In genomic region chr13:28527629-28528028, GRCh38 we compare ENCODE assay signal across 15 cellular contexts. TPM values are rescaled to one million over a fixed set of nuclear protein-coding genes. Genes with fewer than 3 reads are reported as not detected.
DNase-seq lines count a peak whose midpoint lies in the region; ATAC-seq and TF ChIP-seq lines count a peak whose summit lies in the region.
"Had no signal": no experiment of that assay in that cellular context is flagged by ENCODE, and none has a peak within 500 bp of the region (broad histone marks: within the 10 kb centered on the region; RNA-seq: fewer than 3 reads in every experiment).

No MANE protein-coding gene starts in this region.

- H3F3A ChIP-seq in DOHH2 (ENCODE audit: control insufficient read depth, insufficient read depth) (no peaks in the 10 kb centered on the region), PC-3 (ENCODE audit: low read length, unreplicated experiment) (no peaks in the 10 kb centered on the region)

- H3K4me1 ChIP-seq in DOHH2 (ENCODE audit: control insufficient read depth, low read length) = peaks cover 71% of the 10 kb centered on the region
- peaks cover 26% of the 10 kb centered on the region for H3K4me1 ChIP-seq in HUES48 (ENCODE audit: control insufficient read depth, insufficient read depth, low read length)
- peaks cover 8 to 33% of the 10 kb centered on the region in 2 donors for H3K4me1 ChIP-seq in left lung
- H3K4me1 ChIP-seq in PC-3 (ENCODE audit: insufficient read depth, low read length) = 0 out of 2 replicates have a peak, but pooled peaks cover 5% of the 10 kb centered on the region
- peaks cover 17% of the 10 kb centered on the region for H3K4me1 ChIP-seq in mesenchymal stem cell (ENCODE audit: control insufficient read depth, insufficient read depth, low read depth, low read length)
- H3K4me1 ChIP-seq: BE2C had no signal

- no peak overlapping the region for H3K18ac ChIP-seq in mesenchymal stem cell (ENCODE audit: low read depth in 1 of 2, low read length in 2 of 2)

- no peak overlapping the region for H3K23ac ChIP-seq in mesenchymal stem cell (ENCODE audit: low read length in 2 of 2)

- intact Hi-C loops in left lung (cut with DNase I) (no loop called here), PC-3 (cut with micrococcal nuclease) (no loop called here)

- no peak overlapping the region for H2BK5ac ChIP-seq in mesenchymal stem cell (ENCODE audit: low read depth, low read length, poor library complexity, severe bottlenecking)

- H4K91ac ChIP-seq in mesenchymal stem cell (ENCODE audit: low read length) = no peak overlapping the region

- H3K4ac ChIP-seq in mesenchymal stem cell (ENCODE audit: low read depth in 1 of 2, low read length in 2 of 2) = no peak overlapping the region

- TF ChIP-seq CTCF in DOHH2 (IDR thresholded peaks at IDR 0.05; ENCODE audit: low read depth, low read length, poor library complexity, severe bottlenecking) (no peak), left lung (IDR thresholded peaks at IDR 0.05) (no peak), PC-3 (conservative IDR thresholded peaks at IDR 0.05; ENCODE audit: low read depth, low read length) (no peak)

- no peaks in the 10 kb centered on the region for H3K9me3 ChIP-seq in DOHH2 (ENCODE audit: control insufficient read depth, insufficient read depth, low read length)
- H3K9me3 ChIP-seq in HUES48 (ENCODE audit: control insufficient read depth, insufficient read depth, low read length) = no peaks in the 10 kb centered on the region
- H3K9me3 ChIP-seq in left lung = no peaks in the 10 kb centered on the region
- no peaks in the 10 kb centered on the region for H3K9me3 ChIP-seq in PC-3 (ENCODE audit: low read length)
- no peaks in the 10 kb centered on the region for H3K9me3 ChIP-seq in mesenchymal stem cell (ENCODE audit: control insufficient read depth, low read length)

- CTCF ChIA-PET in PC-3 (lab: Charles Lee) = no interaction called here

- no TSS peak for BruUV-seq in PC-3 (replicated peaks; lab: Mats Ljungman, UMichigan)

- peak overlapping the region; percentile 60 for H3K4me3 ChIP-seq in DOHH2 (ENCODE audit: low read length)
- H3K4me3 ChIP-seq in HUES48 (ENCODE audit: low read depth, low read length) = no peak overlapping the region
- no peak overlapping the region for H3K4me3 ChIP-seq in left lung
- H3K4me3 ChIP-seq in PC-3 (ENCODE audit: low read length) = no peak overlapping the region
- no peak overlapping the region for H3K4me3 ChIP-seq in mesenchymal stem cell (ENCODE audit: insufficient read depth in 1 of 2, low read depth in 1 of 2, low read length in 2 of 2)

- H3K9me2 ChIP-seq in DOHH2 (replicated peaks; ENCODE audit: control insufficient read depth, low read length) (no peaks in the 10 kb centered on the region), PC-3 (replicated peaks; ENCODE audit: low read length) (no peaks in the 10 kb centered on the region)

- H2BK120ac ChIP-seq in mesenchymal stem cell (ENCODE audit: low read depth, low read length) = no peak overlapping the region

- H3K14ac ChIP-seq in mesenchymal stem cell (ENCODE audit: low read length in 2 of 2) = no peak overlapping the region

- no peaks in the 10 kb centered on the region for H3K79me1 ChIP-seq in mesenchymal stem cell (replicated peaks; ENCODE audit: low read length, poor library complexity, severe bottlenecking)

- no peak overlapping the region for H3K27ac ChIP-seq in DOHH2 (ENCODE audit: low read depth, low read length)
- H3K27ac ChIP-seq in HUES48 (ENCODE audit: low read depth, low read length) = no peak overlapping the region
- no peak overlapping the region for H3K27ac ChIP-seq in left lung
- H3K27ac ChIP-seq in PC-3 (ENCODE audit: low read length) = no peak overlapping the region
- no peak overlapping the region for H3K27ac ChIP-seq in mesenchymal stem cell (ENCODE audit: low read length, poor library complexity, severe bottlenecking)

- H3K36me3 ChIP-seq in DOHH2 (ENCODE audit: control insufficient read depth, low read length) (no peaks in the 10 kb centered on the region), HUES48 (ENCODE audit: control insufficient read depth, insufficient read depth, low read length) (no peaks in the 10 kb centered on the region), left lung (no peaks in the 10 kb centered on the region), PC-3 (ENCODE audit: low read depth, low read length) (no peaks in the 10 kb centered on the region), mesenchymal stem cell (ENCODE audit: control insufficient read depth in 1 of 2, insufficient read depth in 2 of 2, low read depth in 1 of 2, low read length in 2 of 2) (no peaks in the 10 kb centered on the region)
- H3K36me3 ChIP-seq: BE2C had no signal

- H2AFZ ChIP-seq in PC-3 (ENCODE audit: low read length) (no peak overlapping the region), mesenchymal stem cell (ENCODE audit: low read depth, low read length) (no peak overlapping the region)

- H4K8ac ChIP-seq in mesenchymal stem cell (ENCODE audit: low read length) = no peak overlapping the region

- no peaks in the 10 kb centered on the region for H3K79me2 ChIP-seq in DOHH2 (ENCODE audit: control insufficient read depth, low read length)
- no peaks in the 10 kb centered on the region for H3K79me2 ChIP-seq in PC-3 (ENCODE audit: low read length)

- H2BK12ac ChIP-seq in mesenchymal stem cell (ENCODE audit: low read length in 2 of 2) = no peak overlapping the region

- peak overlapping the region; percentile 17; the same call in 1 of the 2 replicates for H3K9ac ChIP-seq in HUES48 (ENCODE audit: low read depth, low read length)
- no peak overlapping the region for H3K9ac ChIP-seq in PC-3 (ENCODE audit: low read length)
- no peak overlapping the region for H3K9ac ChIP-seq in mesenchymal stem cell (ENCODE audit: low read length)

- ATAC-seq in left lung (no peak), GM19351 (IDR thresholded peaks at IDR 0.05; ENCODE audit: unreplicated experiment) (no peak), PC-3 (no peak)

- H4K20me1 ChIP-seq in DOHH2 (ENCODE audit: control insufficient read depth, insufficient read depth, low read depth, low read length) (no peaks in the 10 kb centered on the region), PC-3 (ENCODE audit: low read length) (no peaks in the 10 kb centered on the region)

- H3K27me3 ChIP-seq in DOHH2 (ENCODE audit: control insufficient read depth, low read length) = peaks cover 35% of the 10 kb centered on the region
- peaks cover 18% of the 10 kb centered on the region for H3K27me3 ChIP-seq in HUES48 (ENCODE audit: control insufficient read depth, insufficient read depth, low read length)
- H3K27me3 ChIP-seq in left lung = peaks cover 22 to 47% of the 10 kb centered on the region in 2 donors
- peaks cover 54% of the 10 kb centered on the region for H3K27me3 ChIP-seq in PC-3 (ENCODE audit: low read length)
- peaks cover 48 to 54% of the 10 kb centered on the region in 2 experiments for H3K27me3 ChIP-seq in mesenchymal stem cell (ENCODE audit: control insufficient read depth in 1 of 2, insufficient read depth in 1 of 2, low read length in 2 of 2)

- no peak overlapping the region for H2AK5ac ChIP-seq in mesenchymal stem cell (ENCODE audit: low read length, severe bottlenecking)

- 93% methylated on average over 13 of the region's 13 CpGs for WGBS in mesenchymal stem cell

- H2BK15ac ChIP-seq in mesenchymal stem cell (ENCODE audit: low read depth, poor library complexity, severe bottlenecking) = no peak overlapping the region

- POLR2A ChIA-PET in PC-3 (lab: Charles Lee; ENCODE audit: unreplicated experiment) = no interaction called here

- peak; percentile 86 for DNase-seq in SIG-M5 treated with dmso at 0.1 percent for 504 hours (lab: John Stamatoyannopoulos, UW; ENCODE audit: unreplicated experiment)
- peak; percentile 65 to 79 for DNase-seq in left lung
- DNase-seq in NK-92 (lab: John Stamatoyannopoulos, UW; ENCODE audit: unreplicated experiment) = no peak
- DNase-seq in PC-3 = no peak
- DNase-seq in mesenchymal stem cell = no peak
- DNase-seq: activated T-cell treated with anti-CD3 and anti-CD28 coated beads, Interleukin-2, amount 50 U/mL, for 1 hour; amniotic stem cell; BE2C; DMS79; erythroblast; NCI-H1092 had no signal

- peak overlapping the region; percentile 87 for H3K4me2 ChIP-seq in DOHH2 (ENCODE audit: low read length)
- H3K4me2 ChIP-seq in PC-3 (ENCODE audit: low read length) = no peak overlapping the region
- H3K4me2 ChIP-seq in mesenchymal stem cell (ENCODE audit: low read length, poor library complexity, severe bottlenecking) = no peak overlapping the region

RNA-seq across cellular contexts. Expression of gene FLT1, which starts 32.7 kb away (rescaled TPM):
- total RNA-seq in left lung (10 to 100 TPM; 25.2 to 30.3 TPM), PC-3 (2014; rRNA removed) (1.2 and 2.2 TPM in 2 replicates)
- polyA plus RNA-seq in mesenchymal stem cell (2013, experiment 1 of 2) = 42.4 TPM
- 41.8 TPM for polyA plus RNA-seq in mesenchymal stem cell (2013, experiment 2 of 2)
- total RNA-seq: myocyte had no signal

Comparison
In these comparisons a context has a peak if more than half of its experiments do, and no peak if none do; other contexts are left out.
1. DNase-seq: peak in SIG-M5 treated with dmso at 0.1 percent for 504 hours (single experiment) and left lung (2 of 2); none in NK-92 (single experiment), PC-3 (single experiment) and mesenchymal stem cell (single experiment).